In the genomic region with DNA sequence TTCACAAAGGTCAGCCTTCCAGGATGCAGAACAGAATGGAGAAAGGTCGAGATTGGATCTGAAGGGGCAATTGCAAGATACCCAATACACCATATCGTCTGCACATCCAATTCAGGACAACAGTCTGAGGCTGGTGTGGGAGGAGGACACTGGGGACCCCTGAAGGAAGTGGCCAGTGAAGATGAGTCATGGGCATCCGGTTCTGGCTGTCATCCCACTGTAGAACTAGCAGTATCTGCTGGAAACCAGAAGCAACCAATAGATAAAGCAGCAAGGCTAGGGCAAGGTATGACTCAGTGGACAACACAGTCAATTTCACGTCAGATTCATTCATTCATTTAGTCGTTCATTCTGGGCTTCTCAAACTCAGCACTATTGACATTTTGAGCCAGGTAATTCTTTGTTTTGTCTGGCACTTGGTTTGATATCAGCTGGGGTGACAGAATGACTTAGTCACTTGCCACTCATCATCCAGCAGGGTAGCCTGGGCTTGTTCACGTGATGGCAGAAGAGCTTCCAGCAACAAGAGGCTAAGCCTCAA, we compare ENCODE assay signal across 1 cellular context.
TF ChIP-seq lines count a peak whose summit lies in the region.

No MANE protein-coding gene starts in this region.

TF ChIP-seq in K562, 482 proteins besides CTCF, POLR2A, EP300 and RAD21 (continued from another document and continues in another):
- TF ChIP-seq ZEB2 (IDR thresholded peaks at IDR 0.05), result peak; percentile 80
- no peak for TF ChIP-seq KAT2B (IDR thresholded peaks at IDR 0.05; ENCODE audit: low read depth, low read length)
- TF ChIP-seq ETV1 (tag; conservative IDR thresholded peaks at IDR 0.05; ENCODE audit: low read depth), result peak; percentile 92
- no peak for TF ChIP-seq KAT7 (CRISPR knock-in tag; IDR thresholded peaks at IDR 0.05; ENCODE audit: borderline replicate concordance)
- TF ChIP-seq NELFE (IDR thresholded peaks at IDR 0.05; ENCODE audit: insufficient read depth, insufficient read length), result no peak
- TF ChIP-seq MEIS2 (IDR thresholded peaks at IDR 0.05; ENCODE audit: partially characterized antibody), result peak; percentile 67
- no peak for TF ChIP-seq THRB (CRISPR knock-in tag; conservative IDR thresholded peaks at IDR 0.05)
- no peak for TF ChIP-seq ATF2 (CRISPR knock-in tag; IDR thresholded peaks at IDR 0.05)
- TF ChIP-seq FIP1L1 (IDR thresholded peaks at IDR 0.05; ENCODE audit: low read depth, low read length, poor library complexity, severe bottlenecking), result no peak
- TF ChIP-seq CHD4 (IDR thresholded peaks at IDR 0.05; ENCODE audit: insufficient read depth, insufficient replicate concordance, low read depth, low read length, poor library complexity, severe bottlenecking), result no peak
- TF ChIP-seq MTA1 (IDR thresholded peaks at IDR 0.05; ENCODE audit: borderline replicate concordance), result peak; percentile 60; the same call in 1 of the 2 replicates
- no peak for TF ChIP-seq ZNF140 (CRISPR knock-in tag; IDR thresholded peaks at IDR 0.05)
- no peak for TF ChIP-seq STAT5B (CRISPR knock-in tag; IDR thresholded peaks at IDR 0.05)
- no peak for TF ChIP-seq MITF (IDR thresholded peaks at IDR 0.05)
- no peak for TF ChIP-seq ARHGAP35 (IDR thresholded peaks at IDR 0.05; ENCODE audit: partially characterized antibody)
- TF ChIP-seq ELK1 (CRISPR knock-in tag; IDR thresholded peaks at IDR 0.05), result no peak
- TF ChIP-seq, protein P1, sequence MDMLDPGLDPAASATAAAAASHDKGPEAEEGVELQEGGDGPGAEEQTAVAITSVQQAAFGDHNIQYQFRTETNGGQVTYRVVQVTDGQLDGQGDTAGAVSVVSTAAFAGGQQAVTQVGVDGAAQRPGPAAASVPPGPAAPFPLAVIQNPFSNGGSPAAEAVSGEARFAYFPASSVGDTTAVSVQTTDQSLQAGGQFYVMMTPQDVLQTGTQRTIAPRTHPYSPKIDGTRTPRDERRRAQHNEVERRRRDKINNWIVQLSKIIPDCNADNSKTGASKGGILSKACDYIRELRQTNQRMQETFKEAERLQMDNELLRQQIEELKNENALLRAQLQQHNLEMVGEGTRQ (CRISPR knock-in tag; IDR thresholded peaks at IDR 0.05), result peak; percentile 64
- TF ChIP-seq GTF2F1 (IDR thresholded peaks at IDR 0.05; ENCODE audit: low read depth, low read length), result no peak
- TF ChIP-seq NFE2 (IDR thresholded peaks at IDR 0.05; ENCODE audit: low read depth), result peak; percentile 71
- TF ChIP-seq ZNF395 (CRISPR knock-in tag; IDR thresholded peaks at IDR 0.05), result no peak
- TF ChIP-seq HOXB6 (CRISPR knock-in tag; IDR thresholded peaks at IDR 0.05; ENCODE audit: borderline replicate concordance), result no peak
- TF ChIP-seq MAX (CRISPR knock-in tag; IDR thresholded peaks at IDR 0.05), result no peak
- no peak for TF ChIP-seq POLR2G (IDR thresholded peaks at IDR 0.05; ENCODE audit: low read depth, low read length)
- no peak for TF ChIP-seq ZNF77 (CRISPR knock-in tag; IDR thresholded peaks at IDR 0.05)
- TF ChIP-seq SPI1 (IDR thresholded peaks at IDR 0.05; ENCODE audit: borderline replicate concordance, low read depth, low read length), result peak; percentile 49; the same call in 1 of the 2 replicates
- 0 out of 2 replicates have a peak, but pooled peaks have one; percentile 45 for TF ChIP-seq ETS1 (conservative IDR thresholded peaks at IDR 0.05; ENCODE audit: control insufficient read depth, low read depth, low read length)
- TF ChIP-seq MYBL2 (IDR thresholded peaks at IDR 0.05; ENCODE audit: low read depth), result no peak
- TF ChIP-seq MYBL2 (CRISPR knock-in tag; IDR thresholded peaks at IDR 0.05; ENCODE audit: borderline replicate concordance), result no peak
- TF ChIP-seq PRDM10 (IDR thresholded peaks at IDR 0.05; ENCODE audit: partially characterized antibody), result peak; percentile 33
- TF ChIP-seq AFF1 (IDR thresholded peaks at IDR 0.05; ENCODE audit: low read depth in 1 of 2, partially characterized antibody in 2 of 2), result peak in 1 of 2 experiments; percentile 46
- no peak for TF ChIP-seq ASH1L (IDR thresholded peaks at IDR 0.05; ENCODE audit: borderline replicate concordance, low read depth, partially characterized antibody)
- TF ChIP-seq MTF1 (CRISPR knock-in tag; IDR thresholded peaks at IDR 0.05; ENCODE audit: borderline replicate concordance), result no peak
- peak; percentile 96 for TF ChIP-seq SMARCC2 (IDR thresholded peaks at IDR 0.05; ENCODE audit: low read depth)
- no peak for TF ChIP-seq DNMT1 (IDR thresholded peaks at IDR 0.05)
- TF ChIP-seq, protein P2, sequence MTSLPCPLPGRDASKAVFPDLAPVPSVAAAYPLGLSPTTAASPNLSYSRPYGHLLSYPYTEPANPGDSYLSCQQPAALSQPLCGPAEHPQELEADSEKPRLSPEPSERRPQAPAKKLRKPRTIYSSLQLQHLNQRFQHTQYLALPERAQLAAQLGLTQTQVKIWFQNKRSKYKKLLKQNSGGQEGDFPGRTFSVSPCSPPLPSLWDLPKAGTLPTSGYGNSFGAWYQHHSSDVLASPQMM (CRISPR knock-in tag; IDR thresholded peaks at IDR 0.05), result no peak
- no peak for TF ChIP-seq ZNF408 (CRISPR knock-in tag; IDR thresholded peaks at IDR 0.05; ENCODE audit: low read depth)
- no peak for TF ChIP-seq ZNF212 (CRISPR knock-in tag; IDR thresholded peaks at IDR 0.05)
- TF ChIP-seq STAG1 (CRISPR knock-in tag; IDR thresholded peaks at IDR 0.05; ENCODE audit: borderline replicate concordance), result no peak
- no peak for TF ChIP-seq HDGF (IDR thresholded peaks at IDR 0.05)
